18 cellular contexts compared by ENCODE assay signal in the genomic region with DNA sequence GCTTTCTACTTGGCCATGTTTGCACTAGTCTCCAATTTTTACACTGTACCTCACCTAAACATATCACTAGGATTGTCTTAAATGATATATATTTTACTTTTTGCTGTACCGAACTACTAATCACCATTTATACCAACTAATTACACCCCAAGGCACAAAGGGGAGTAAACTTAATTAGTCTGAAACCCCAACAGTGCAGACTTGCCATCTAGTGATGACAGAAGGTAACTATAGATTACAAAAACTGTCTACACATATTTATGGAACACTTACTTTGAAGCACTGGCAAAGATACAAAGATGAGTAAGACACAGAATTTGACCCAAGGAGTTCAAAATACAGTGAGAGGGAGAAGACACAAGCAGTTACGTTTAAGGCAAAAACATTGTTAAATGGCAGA.
"Had no signal": no experiment of that assay in that cellular context is flagged by ENCODE, and none has a peak within 500 bp of the region (broad histone marks: within the 10 kb centered on the region; RNA-seq: fewer than 3 reads in every experiment).

No MANE protein-coding gene starts in this region.

- H3K4me3 ChIP-seq: esophagus squamous epithelium, hepatocyte, left ventricle myocardium inferior, lower lobe of right lung, ovary had no signal

- H3K9me3 ChIP-seq: esophagus squamous epithelium, left ventricle myocardium inferior, lower lobe of right lung, ovary had no signal

- H3K36me3 ChIP-seq: esophagus squamous epithelium, left ventricle myocardium inferior, lower lobe of right lung, ovary had no signal

- H3K4me1 ChIP-seq: esophagus squamous epithelium, left ventricle myocardium inferior, lower lobe of right lung had no signal

- H3K27me3 ChIP-seq: esophagus squamous epithelium, hepatocyte, ovary had no signal

- DNase-seq: dermis blood vessel endothelial cell; esophagus squamous epithelium; foreskin melanocyte; head of caudate nucleus; kidney; left cardiac atrium; left ventricle myocardium inferior; lower lobe of right lung; natural killer cell; nucleus accumbens; ovary; right cardiac atrium; small intestine; stimulated activated CD4-positive, alpha-beta T cell treated with anti-CD3 and anti-CD28 coated beads, Interleukin-12 subunit alpha, Interleukin-12 subunit beta, amount 100 ng/mL, for 4 hours; stimulated activated CD4-positive, alpha-beta T cell treated with anti-CD3 and anti-CD28 coated beads, Interleukin-2, amount 100 ng/mL, for 48 hours; stimulated activated naive CD4-positive, alpha-beta T cell treated with Interleukin-2 at 50 U/mL for 16 hours; trophoblast cell had no signal

- ATAC-seq: left cardiac atrium, lower lobe of right lung, natural killer cell, right cardiac atrium had no signal
